9 cellular contexts compared by ENCODE assay signal in the genomic region with DNA sequence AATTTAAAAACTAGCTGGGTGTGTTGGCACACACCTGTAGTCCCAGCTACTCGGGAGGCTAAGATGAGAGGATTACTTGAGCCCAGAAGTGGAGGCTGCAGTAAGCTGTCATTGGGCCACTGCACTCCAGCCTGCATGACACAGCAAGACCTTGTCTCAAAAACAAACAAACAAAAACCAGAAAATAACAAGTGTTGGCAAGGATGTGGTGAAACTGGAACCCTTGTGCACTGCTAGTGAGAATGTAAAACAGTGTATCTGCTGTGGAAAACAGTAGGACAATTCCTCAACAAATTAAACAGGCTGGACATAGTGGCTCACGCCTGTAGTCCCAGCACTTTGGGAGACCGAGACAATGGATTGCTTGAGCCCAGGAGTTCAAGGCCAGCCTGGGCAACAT. TPM values are rescaled to one million over a fixed set of nuclear protein-coding genes. Genes with fewer than 3 reads are reported as not detected.
"Had no signal": no experiment of that assay in that cellular context is flagged by ENCODE, and none has a peak within 500 bp of the region (broad histone marks: within the 10 kb centered on the region; RNA-seq: fewer than 3 reads in every experiment).

No MANE protein-coding gene starts in this region.

- H3K9me3 ChIP-seq: HAP-1 had no signal

- H3K4me3 Mint-ChIP-seq: HFFc6 had no signal

- FAIRE-seq: K562 had no signal

- ATAC-seq: HCT116, K562 had no signal

- H3K9me3 Mint-ChIP-seq: HFFc6 had no signal

- H3K9ac ChIP-seq: GM23248 had no signal

- DNase-seq: GM23248, GOT3, H7, HFFc6, IMR-90 had no signal

- H3K27ac ChIP-seq: GM23248, HL-60 had no signal

- H3K4me3 ChIP-seq: GM23248, HAP-1, K562 had no signal

- H3K27ac Mint-ChIP-seq: HFFc6 had no signal

- H2AFZ ChIP-seq: GM23248 had no signal

RNA-seq across cellular contexts. Expression of gene GDF5, which starts 29.8 kb away (rescaled TPM):
- total RNA-seq: K562 had no signal
